In the genomic region with DNA sequence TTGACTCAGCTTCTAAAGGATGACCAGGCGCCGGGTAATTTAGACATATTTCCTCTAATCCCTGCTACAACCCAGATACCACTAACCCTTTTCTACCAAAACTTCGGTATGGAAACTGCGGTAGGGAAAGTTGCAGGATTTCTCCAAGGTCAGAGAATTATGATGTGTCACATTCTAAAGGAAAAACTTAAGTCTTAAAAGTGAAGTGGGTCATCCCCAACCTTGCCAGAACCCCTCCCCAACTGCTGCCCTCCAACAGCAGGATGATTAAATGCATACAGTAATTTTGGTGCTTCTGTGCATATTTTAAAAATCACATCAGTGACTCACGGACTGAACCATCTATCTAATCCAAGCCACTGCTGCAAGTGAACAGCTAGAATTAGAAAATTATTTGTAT, we compare ENCODE assay signal across 15 cellular contexts. TPM values are rescaled to one million over a fixed set of nuclear protein-coding genes. Genes with fewer than 3 reads are reported as not detected.
A peak's percentile ranks its signal among the peaks of the same experiment; 100 is the strongest.
DNase-seq lines count a peak whose midpoint lies in the region; FAIRE-seq and TF ChIP-seq lines count a peak whose summit lies in the region.
"Had no signal": no experiment of that assay in that cellular context is flagged by ENCODE, and none has a peak within 500 bp of the region (broad histone marks: within the 10 kb centered on the region; RNA-seq: fewer than 3 reads in every experiment).

No MANE protein-coding gene starts in this region.

- H3K9me3 ChIP-seq in ascending aorta: no peaks in the 10 kb centered on the region
- no peaks in the 10 kb centered on the region for H3K9me3 ChIP-seq in stomach
- H3K9me3 ChIP-seq in small intestine (ENCODE audit: control insufficient read depth, low read depth): no peaks in the 10 kb centered on the region
- no peaks in the 10 kb centered on the region for H3K9me3 ChIP-seq in PC-9 (ENCODE audit: insufficient read depth, low read depth)
- H3K9me3 ChIP-seq: colonic mucosa, pancreas, Peyer's patch had no signal

- no peak for TF ChIP-seq POLR2A in stomach (IDR thresholded peaks at IDR 0.05)

- peaks cover 39% of the 10 kb centered on the region for H3K79me2 ChIP-seq in PC-9 (ENCODE audit: low read depth)

- CTCF ChIA-PET in PC-9 (lab: Charles Lee): no interaction called here

- intact Hi-C loops in ascending aorta (cut with DNase I) (loop anchor here (2.0 kb wide), 1 partner anchor 63 kb away; no protein-coding TSS in a partner anchor), stomach (cut with DNase I; ENCODE audit: low total_unique reads) (no loop called here), PC-9 (cut with micrococcal nuclease; ENCODE audit: unreplicated experiment) (no loop called here)

- H2AFZ ChIP-seq in PC-9: no peak overlapping the region

- DNase-seq in GM03348 (ENCODE audit: low spot score) (peak; percentile 79), ascending aorta (ENCODE audit: low spot score in 2 of 2) (no peak), iris pigment epithelial cell (ENCODE audit: low read depth) (peak; percentile 56), stomach (no peak), small intestine (no peak), NCI-H345 treated with DMSO at 0.1 percent for 48 hours (lab: John Stamatoyannopoulos, UW; ENCODE audit: unreplicated experiment) (no peak), PC-9 (no peak)
- DNase-seq in activated naive CD4-positive, alpha-beta T cell (lab: John Stamatoyannopoulos, UW): no peak
- DNase-seq: colonic mucosa; DMS153; NCI-H1436; NCI-H2171 treated with DMSO at 0.1 percent for 48 hours; Peyer's patch; stimulated activated CD8-positive, alpha-beta memory T cell treated with anti-CD3 and anti-CD28 coated beads, Interleukin-4, amount 100 ng/mL, for 48 hours had no signal

- no peak overlapping the region for H3K4me2 ChIP-seq in PC-9

- BruUV-seq in PC-9 (replicated peaks; lab: Mats Ljungman, UMichigan): no TSS peak

- H4K20me1 ChIP-seq in PC-9 (ENCODE audit: insufficient read depth): peaks cover 48% of the 10 kb centered on the region

- no peak overlapping the region for H3K4me3 ChIP-seq in ascending aorta
- H3K4me3 ChIP-seq in stomach: no peak overlapping the region
- no peak overlapping the region for H3K4me3 ChIP-seq in small intestine (ENCODE audit: low read depth in 1 of 2, low read length in 2 of 2)
- no peak overlapping the region for H3K4me3 ChIP-seq in PC-9
- H3K4me3 ChIP-seq: colonic mucosa, pancreas, Peyer's patch had no signal

- peak overlapping the region; percentile 33 to 46 for H3K27ac ChIP-seq in ascending aorta
- peak overlapping the region in 3 of 5 donors; percentile 26 to 59 (median 36) for H3K27ac ChIP-seq in stomach
- H3K27ac ChIP-seq in small intestine (ENCODE audit: low read depth in 1 of 2, low read length in 1 of 2): no peak overlapping the region
- H3K27ac ChIP-seq in PC-9: no peak overlapping the region
- H3K27ac ChIP-seq: colonic mucosa, Peyer's patch had no signal

- POLR2A ChIA-PET in PC-9 (lab: Charles Lee; ENCODE audit: unreplicated experiment): no interaction called here

- FAIRE-seq in small intestine (lab: Jason Lieb, UNC): no peak
- FAIRE-seq: pancreas had no signal

- 71 to 90% (median 78%) methylated on average over 5 of the region's 5 CpGs for WGBS in stomach, 5 donors
- 74 to 92% (median 86%) methylated on average over 5 of the region's 5 CpGs for WGBS in small intestine, 3 donors

- TF ChIP-seq CTCF in ascending aorta (IDR thresholded peaks at IDR 0.05): no peak
- no peak for TF ChIP-seq CTCF in stomach (IDR thresholded peaks at IDR 0.05)
- no peak for TF ChIP-seq CTCF in PC-9 (conservative IDR thresholded peaks at IDR 0.05)

- H3K36me3 ChIP-seq in ascending aorta: peaks cover 0 to 4% of the 10 kb centered on the region in 2 donors
- H3K36me3 ChIP-seq in stomach: peaks cover 0 to 7% (median 3%) of the 10 kb centered on the region in 4 donors
- H3K36me3 ChIP-seq in small intestine (ENCODE audit: control insufficient read depth in 2 of 2, insufficient read depth in 2 of 2, low read length in 2 of 2): no peaks in the 10 kb centered on the region
- H3K36me3 ChIP-seq in PC-9 (ENCODE audit: low read depth): no peaks in the 10 kb centered on the region
- H3K36me3 ChIP-seq: colonic mucosa, pancreas had no signal

- no peaks in the 10 kb centered on the region for H3K9me2 ChIP-seq in PC-9 (ENCODE audit: insufficient read depth)

- H3K4me1 ChIP-seq in ascending aorta: peaks cover 10 to 51% of the 10 kb centered on the region in 2 donors
- peaks cover 12 to 78% (median 45%) of the 10 kb centered on the region in 4 donors for H3K4me1 ChIP-seq in stomach
- no peaks in the 10 kb centered on the region for H3K4me1 ChIP-seq in small intestine (ENCODE audit: control insufficient read depth in 2 of 2, insufficient read depth in 1 of 2, low read depth in 1 of 2, low read length in 1 of 2)
- peaks cover 25% of the 10 kb centered on the region for H3K4me1 ChIP-seq in PC-9 (replicated peaks; ENCODE audit: insufficient read depth)
- H3K4me1 ChIP-seq: colonic mucosa had no signal

- peaks cover 9% of the 10 kb centered on the region for H3F3A ChIP-seq in PC-9 (ENCODE audit: insufficient read depth, low read depth)

- TF ChIP-seq EP300 in stomach (IDR thresholded peaks at IDR 0.05): no peak

- H3K27me3 ChIP-seq in ascending aorta (no peaks in the 10 kb centered on the region), stomach (no peaks in the 10 kb centered on the region), small intestine (ENCODE audit: control insufficient read depth in 2 of 2, insufficient read depth in 2 of 2, low read length in 2 of 2) (no peaks in the 10 kb centered on the region), PC-9 (ENCODE audit: insufficient read depth, low read depth) (no peaks in the 10 kb centered on the region)
- H3K27me3 ChIP-seq: colonic mucosa, pancreas, Peyer's patch had no signal

RNA-seq across cellular contexts. Expression of a gene that starts 52.7 kb away (rescaled TPM):
- total RNA-seq in ascending aorta (53.4 TPM), stomach (10 to 100 TPM; 45.1 to 84.9 (median 68.8) TPM), PC-9 (2021) (47.9 and 55.8 TPM in 2 replicates)
- polyA plus RNA-seq in stomach (10 to 100 TPM; 10.2 to 15.1 (median 12.4) TPM), small intestine (10 to 100 TPM; 20.8 to 33.8 (median 23.4) TPM)

Comparison
In these comparisons a context has a peak if more than half of its experiments do, and no peak if none do; other contexts are left out.
1. DNase-seq: peak in GM03348 (single experiment) and iris pigment epithelial cell (single experiment); none in ascending aorta (0 of 2), stomach (single experiment), activated naive CD4-positive, alpha-beta T cell (0 of 4), small intestine (single experiment), NCI-H345 treated with DMSO at 0.1 percent for 48 hours (single experiment) and PC-9 (0 of 2).
2. H3K27ac ChIP-seq: peak in ascending aorta (2 of 2) and stomach (3 of 5); none in small intestine (0 of 2) and PC-9 (single experiment).